In the genomic region with DNA sequence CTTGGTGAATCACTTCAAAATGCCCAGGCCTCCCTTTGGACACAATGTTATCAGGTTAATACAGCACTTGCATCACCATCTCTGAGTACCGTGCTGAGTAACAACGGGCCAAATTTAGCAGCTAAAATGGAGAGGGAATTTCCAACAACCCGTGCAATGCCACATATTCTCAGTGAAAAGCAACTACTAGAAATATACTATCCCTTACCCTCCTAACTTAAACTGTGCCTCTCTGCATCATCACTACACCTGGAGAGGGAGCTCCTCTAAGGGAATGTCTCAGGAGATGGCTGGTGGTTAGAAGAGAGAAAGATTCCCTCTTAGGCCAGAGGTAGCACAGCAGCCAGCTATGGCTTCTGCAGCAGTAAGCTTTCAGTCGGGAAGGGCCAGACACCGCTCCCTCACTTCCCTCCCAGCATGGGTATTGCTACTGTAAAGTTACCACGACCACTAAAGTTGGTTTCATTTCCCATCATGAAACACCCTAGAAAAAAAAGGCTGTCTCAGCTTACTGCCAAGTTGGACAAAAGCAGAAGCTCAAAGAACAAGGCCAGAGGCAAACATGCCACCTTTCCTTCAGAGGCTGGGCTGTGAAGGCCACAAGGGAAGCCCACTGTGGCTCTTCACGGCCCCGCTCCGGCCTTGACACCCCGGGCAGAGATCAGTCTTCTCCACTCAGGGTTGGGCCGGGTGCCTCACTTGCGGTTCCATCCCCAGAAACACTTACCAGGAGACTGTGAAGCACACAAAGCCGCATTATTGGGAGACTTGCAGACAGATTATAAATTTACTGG, we compare ENCODE assay signal across 8 cellular contexts.
DNase-seq lines count a peak whose midpoint lies in the region; ATAC-seq and TF ChIP-seq lines count a peak whose summit lies in the region.

No MANE protein-coding gene starts in this region.

- no peaks in the 10 kb centered on the region for H3K27me3 ChIP-seq in KMS-11 (ENCODE audit: insufficient read depth, low read depth)

- DNase-seq in EL (peak; percentile 69), activated T-cell treated with anti-CD3 and anti-CD28 coated beads for 24 hours (ENCODE audit: low read depth) (peak; percentile 23), fibroblast of peridontal ligament (ENCODE audit: extremely low read depth) (peak; percentile 70), nucleus accumbens (lab: John Stamatoyannopoulos, UW) (peak in 51 of 56 donors; percentile 28 to 84 (median 66)), DMS79 (lab: John Stamatoyannopoulos, UW) (no peak), NCI-H748 (lab: John Stamatoyannopoulos, UW; ENCODE audit: unreplicated experiment) (no peak)

- peak overlapping the region; percentile 27; the same call in 1 of the 2 replicates for H3K9ac ChIP-seq in KMS-11

- H3K4me1 ChIP-seq in KMS-11 (ENCODE audit: low read depth, poor library complexity, severe bottlenecking): peaks cover 52% of the 10 kb centered on the region

- TF ChIP-seq CTCF in KMS-11 (conservative IDR thresholded peaks at IDR 0.05; ENCODE audit: low read depth, low read length): no peak

- no peak overlapping the region for H3K4me3 ChIP-seq in KMS-11 (IDR thresholded peaks at IDR 0.05; ENCODE audit: insufficient read depth, low read depth, low read length)

- ATAC-seq in GM21528 (IDR thresholded peaks at IDR 0.05; ENCODE audit: low FRiP score, unreplicated experiment): peak; percentile 45

- no peaks in the 10 kb centered on the region for H3K36me3 ChIP-seq in KMS-11 (ENCODE audit: insufficient read depth)

- H2AFZ ChIP-seq in KMS-11 (ENCODE audit: low read depth): peak overlapping the region; percentile 41; the same call in 1 of the 2 replicates

- H3K79me2 ChIP-seq in KMS-11 (ENCODE audit: insufficient read depth, low read depth): no peaks in the 10 kb centered on the region

- no peaks in the 10 kb centered on the region for H4K20me1 ChIP-seq in KMS-11 (ENCODE audit: insufficient read depth)

- peak overlapping the region; percentile 64; the same call in 1 of the 2 replicates for H3K27ac ChIP-seq in KMS-11

- H3K4me2 ChIP-seq in KMS-11: peak overlapping the region; percentile 74

Comparison
In these comparisons a context has a peak if more than half of its experiments do, and no peak if none do; other contexts are left out.
1. DNase-seq: peak in EL (single experiment), activated T-cell treated with anti-CD3 and anti-CD28 coated beads for 24 hours (single experiment), fibroblast of peridontal ligament (single experiment) and nucleus accumbens (51 of 56); none in DMS79 (single experiment) and NCI-H748 (single experiment).